In genomic region chr3:163045945-163046344, GRCh38 we compare ENCODE assay signal across 23 cellular contexts.
"Had no signal": no experiment of that assay in that cellular context is flagged by ENCODE, and none has a peak within 500 bp of the region (broad histone marks: within the 10 kb centered on the region; RNA-seq: fewer than 3 reads in every experiment).

No MANE protein-coding gene starts in this region.

- H3K27ac ChIP-seq: colonic mucosa, epithelial cell of prostate, esophagus squamous epithelium, gastrocnemius medialis, heart right ventricle, left lung, lower lobe of right lung had no signal

- H3K4me1 ChIP-seq: colonic mucosa, esophagus squamous epithelium, gastrocnemius medialis, heart right ventricle, left lung, lower lobe of right lung had no signal

- DNase-seq: colonic mucosa; cortex of kidney; effector CD8-positive, alpha-beta T cell; effector memory CD8-positive, alpha-beta T cell; endodermal cell; erythroblast; esophagus squamous epithelium; foreskin fibroblast; foreskin melanocyte; gastrocnemius medialis; glutamatergic neuron; head of caudate nucleus; heart right ventricle; hippocampal formation; left cardiac atrium; left lung; left ventricle myocardium superior; lower lobe of right lung; mesenchymal stem cell; midbrain; naive B cell had no signal

- H3K36me3 ChIP-seq: colonic mucosa, esophagus squamous epithelium, gastrocnemius medialis, heart right ventricle, left lung, lower lobe of right lung had no signal

- H3K4me3 ChIP-seq: colonic mucosa, esophagus squamous epithelium, gastrocnemius medialis, heart right ventricle, left lung, lower lobe of right lung had no signal

- H3K27me3 ChIP-seq: colonic mucosa, esophagus squamous epithelium, gastrocnemius medialis, heart right ventricle, left lung had no signal

- ATAC-seq: effector memory CD8-positive, alpha-beta T cell; esophagus mucosa; gastrocnemius medialis; heart right ventricle; left cardiac atrium; left lung; left ventricle myocardium superior; lower lobe of right lung had no signal

- H3K9me3 ChIP-seq: colonic mucosa, esophagus squamous epithelium, gastrocnemius medialis, left lung, lower lobe of right lung had no signal
